ENCODE assay signal across 17 cellular contexts in the genomic region with DNA sequence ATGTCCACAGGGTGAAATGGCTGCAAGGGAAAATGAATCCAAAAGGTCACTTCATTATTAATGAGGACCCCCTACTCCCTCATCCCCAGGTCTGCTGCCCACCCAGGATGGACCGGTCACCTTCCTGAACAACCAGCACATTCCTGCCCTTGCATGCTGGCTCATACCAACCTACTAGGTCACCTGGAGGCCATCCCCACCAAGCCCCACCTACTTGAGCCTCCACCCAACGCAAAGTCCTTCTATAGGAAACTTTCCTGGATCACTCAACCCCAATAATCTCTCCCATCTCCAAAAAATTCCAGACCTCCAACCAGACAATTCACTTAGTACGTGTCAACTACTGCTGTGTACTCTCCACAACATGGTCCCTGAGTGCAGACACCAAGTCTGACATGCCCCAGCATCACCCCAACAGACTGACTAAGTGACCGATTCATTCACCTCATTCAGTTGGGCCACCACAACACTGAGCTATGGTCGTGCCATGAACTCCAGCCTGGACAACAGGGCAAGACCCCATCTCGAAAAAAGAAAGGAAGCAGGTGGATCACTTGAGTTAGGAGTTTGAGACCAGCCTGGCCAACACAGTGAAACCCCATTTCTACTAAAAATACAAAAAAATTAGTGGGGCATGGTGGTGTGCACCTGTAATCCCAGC.
"Had no signal": no experiment of that assay in that cellular context is flagged by ENCODE, and none has a peak within 500 bp of the region (broad histone marks: within the 10 kb centered on the region; RNA-seq: fewer than 3 reads in every experiment).

No MANE protein-coding gene starts in this region.

- H3K27me3 ChIP-seq: colonic mucosa, hepatocyte, sigmoid colon, spleen, tibial artery, vagina had no signal

- H3K36me3 ChIP-seq: colonic mucosa, esophagus muscularis mucosa, sigmoid colon, spleen, tibial artery, vagina had no signal

- H3K4me1 ChIP-seq: colonic mucosa, sigmoid colon had no signal

- H3K27ac ChIP-seq: colonic mucosa, hepatocyte, spleen, tibial artery, vagina had no signal

- H3K27ac Mint-ChIP-seq: activated CD4-positive, alpha-beta memory T cell treated with anti-CD3 and anti-CD28 coated beads, Interleukin-2, amount 10 ng/mL, durations not matched to agents 7 days and 5 days; stimulated activated naive CD8-positive, alpha-beta T cell treated with anti-CD3 and anti-CD28 coated beads, Interleukin-15, Interleukin-2, amounts not matched to agents 100 ng/mL and 50 ng/mL, for 24 hours had no signal

- H2AFZ ChIP-seq: hepatocyte had no signal

- ATAC-seq: activated T-cell treated with anti-CD3 and anti-CD28 coated beads, Interleukin-2, amount 50 U/mL, for 4 hours had no signal

- FAIRE-seq: kidney had no signal

- H3K4me3 Mint-ChIP-seq: activated CD4-positive, alpha-beta memory T cell treated with anti-CD3 and anti-CD28 coated beads, Interleukin-2, amount 10 ng/mL, durations not matched to agents 7 days and 5 days; activated T-cell treated with anti-CD3 and anti-CD28 coated beads, Interleukin-2, amount 50 U/mL, for 4 hours; mesothelial cell of epicardium; neural crest cell; stimulated activated naive CD8-positive, alpha-beta T cell treated with anti-CD3 and anti-CD28 coated beads, Interleukin-15, Interleukin-2, amounts not matched to agents 100 ng/mL and 50 ng/mL, for 24 hours had no signal

- H3K4me2 ChIP-seq: hepatocyte had no signal

- H3K4me3 ChIP-seq: colonic mucosa, esophagus muscularis mucosa, hepatocyte, sigmoid colon, spleen, tibial artery, vagina had no signal

- DNase-seq: activated CD4-positive, alpha-beta memory T cell treated with anti-CD3 and anti-CD28 coated beads, Interleukin-2, amount 10 ng/mL, durations not matched to agents 7 days and 5 days; activated effector memory CD4-positive, alpha-beta T cell treated with Interleukin-2 at 50 U/mL for 16 hours; activated naive CD4-positive, alpha-beta T cell treated with anti-CD3 and anti-CD28 coated beads, Interleukin-2, amount 50 U/mL, for 16 hours; activated T-cell treated with anti-CD3 and anti-CD28 coated beads, Interleukin-2, amount 50 U/mL, for 4 hours; colonic mucosa; effector CD4-positive, alpha-beta T cell; kidney; sigmoid colon; spleen; T-helper 9 cell had no signal

- H3K27me3 Mint-ChIP-seq: stimulated activated naive CD8-positive, alpha-beta T cell treated with anti-CD3 and anti-CD28 coated beads, Interleukin-15, Interleukin-2, amounts not matched to agents 100 ng/mL and 50 ng/mL, for 24 hours had no signal

- H3K4me1 Mint-ChIP-seq: activated CD4-positive, alpha-beta memory T cell treated with anti-CD3 and anti-CD28 coated beads, Interleukin-2, amount 10 ng/mL, durations not matched to agents 7 days and 5 days had no signal

- H3K9me3 ChIP-seq: colonic mucosa, sigmoid colon, spleen, tibial artery, vagina had no signal

- H3K9me3 Mint-ChIP-seq: activated CD4-positive, alpha-beta memory T cell treated with anti-CD3 and anti-CD28 coated beads, Interleukin-2, amount 10 ng/mL, durations not matched to agents 7 days and 5 days; neural crest cell; stimulated activated naive CD8-positive, alpha-beta T cell treated with anti-CD3 and anti-CD28 coated beads, Interleukin-15, Interleukin-2, amounts not matched to agents 100 ng/mL and 50 ng/mL, for 24 hours had no signal
